Comparison of ENCODE assay signal across 17 cellular contexts in genomic region chr1:112985123-112985522, GRCh38. TPM values are rescaled to one million over a fixed set of nuclear protein-coding genes. Genes with fewer than 3 reads are reported as not detected.
DNase-seq lines count a peak whose midpoint lies in the region; ATAC-seq, FAIRE-seq and TF ChIP-seq lines count a peak whose summit lies in the region.
"Had no signal": no experiment of that assay in that cellular context is flagged by ENCODE, and none has a peak within 500 bp of the region (broad histone marks: within the 10 kb centered on the region; RNA-seq: fewer than 3 reads in every experiment).

No MANE protein-coding gene starts in this region.

- DNase-seq in glomerular visceral epithelial cell (ENCODE audit: extremely low spot score) (peak; percentile 9), DMS 273 treated with DMSO at 0.1 percent for 48 hours (lab: John Stamatoyannopoulos, UW) (no peak), pancreas (no peak), OCI-M2 (lab: John Stamatoyannopoulos, UW; ENCODE audit: unreplicated experiment) (no peak)
- DNase-seq: activated CD4-positive, alpha-beta T cell treated with anti-CD3 and anti-CD28 coated beads for 1 hour; activated T-cell treated with anti-CD3 and anti-CD28 coated beads, Interleukin-2, amount 50 U/mL, for 48 hours; foreskin fibroblast; GF-D8; NCI-H2171 treated with DMSO at 0.1 percent for 48 hours; ovary; SHP77; stimulated activated naive CD4-positive, alpha-beta T cell had no signal

- no peak overlapping the region for H3K27ac ChIP-seq in pancreas
- H3K27ac ChIP-seq: ovary had no signal

- intact Hi-C loops in pancreas (cut with DNase I): no loop called here

- H3K36me3 ChIP-seq in pancreas: no peaks in the 10 kb centered on the region
- H3K36me3 ChIP-seq: ovary had no signal

- no peaks in the 10 kb centered on the region for H3K27me3 ChIP-seq in pancreas
- H3K27me3 ChIP-seq: ovary had no signal

- no peaks in the 10 kb centered on the region for H3K4me1 ChIP-seq in pancreas

- WGBS in pancreas, 2 donors: 65 to 75% methylated on average over 2 of the region's 2 CpGs

- FAIRE-seq in pancreas (lab: Jason Lieb, UNC): no peak
- FAIRE-seq: HepG2 had no signal

- no peak for TF ChIP-seq CTCF in pancreas (IDR thresholded peaks at IDR 0.05)

- peak; percentile 92 for ATAC-seq in GM18873 (IDR thresholded peaks at IDR 0.05; ENCODE audit: low FRiP score, unreplicated experiment)
- ATAC-seq in GM21529 (IDR thresholded peaks at IDR 0.05; ENCODE audit: unreplicated experiment): peak; percentile 52
- peak; percentile 78 for ATAC-seq in HG03159 (IDR thresholded peaks at IDR 0.05; ENCODE audit: unreplicated experiment)
- ATAC-seq in pancreas: no peak
- ATAC-seq: HepG2 had no signal

- no peak overlapping the region for H3K4me3 ChIP-seq in pancreas
- H3K4me3 ChIP-seq: ovary, smooth muscle cell had no signal

- H3K9me3 ChIP-seq in pancreas: no peaks in the 10 kb centered on the region
- H3K9me3 ChIP-seq: ovary had no signal

RNA-seq across cellular contexts. Expression of gene SLC16A1, which starts 29.1 kb away (rescaled TPM):
- total RNA-seq in pancreas: 1 to 10 TPM; 1.0 to 5.2 (median 3.6) TPM
- polyA plus RNA-seq in pancreas: under 1 TPM; 0.42 to 0.68 TPM

Comparison
In these comparisons a context has a peak if more than half of its experiments do, and no peak if none do; other contexts are left out.
1. ATAC-seq: peak in GM18873 (single experiment), GM21529 (single experiment) and HG03159 (single experiment); none in pancreas (0 of 4).